ENCODE assay signal across 9 cellular contexts in genomic region chr3:185934726-185935464, GRCh38. TPM values are rescaled to one million over a fixed set of nuclear protein-coding genes. Genes with fewer than 3 reads are reported as not detected.
DNase-seq lines count a peak whose midpoint lies in the region; ATAC-seq and TF ChIP-seq lines count a peak whose summit lies in the region.
"Had no signal": no experiment of that assay in that cellular context is flagged by ENCODE, and none has a peak within 500 bp of the region (broad histone marks: within the 10 kb centered on the region; RNA-seq: fewer than 3 reads in every experiment).

No MANE protein-coding gene starts in this region.

- no peak for DNase-seq in CD8-positive, alpha-beta T cell
- DNase-seq in MG63 (no peak), neural crest cell (ENCODE audit: low read depth, low spot score) (no peak), NCI-H1048 (lab: John Stamatoyannopoulos, UW) (no peak)
- no peak for DNase-seq in stimulated activated CD4-positive, alpha-beta T cell treated with anti-CD3 and anti-CD28 coated beads, Interleukin-12 subunit alpha, Interleukin-12 subunit beta, amount 100 ng/mL, for 4 hours
- DNase-seq in activated CD8-positive, alpha-beta memory T cell treated with anti-CD3 and anti-CD28 coated beads, Interleukin-2, amount 50 U/mL, for 48 hours = no peak
- DNase-seq: dermis blood vessel endothelial cell had no signal

- POLR2A ChIA-PET in CD8-positive, alpha-beta T cell (lab: Charles Lee) = interaction anchor here (0.7 to 3.5 kb wide), 2 partner anchors 9 to 21 kb away, joined by 3 to 85 read pairs; no protein-coding TSS in a partner anchor

- H3K27me3 ChIP-seq in CD8-positive, alpha-beta T cell (ENCODE audit: insufficient read depth, low read length) = no peaks in the 10 kb centered on the region
- H3K27me3 ChIP-seq in MG63 = no peaks in the 10 kb centered on the region

- H3K9me3 ChIP-seq in CD8-positive, alpha-beta T cell (ENCODE audit: low read length) = no peaks in the 10 kb centered on the region
- H3K9me3 ChIP-seq in MG63 = peaks cover 3% of the 10 kb centered on the region; the same call in 1 of the 2 replicates

- H3K27ac ChIP-seq in CD8-positive, alpha-beta T cell (ENCODE audit: low read depth, low read length) = no peak overlapping the region

- H3K4me1 ChIP-seq in CD8-positive, alpha-beta T cell (ENCODE audit: insufficient read depth, low read length) = peaks cover 38% of the 10 kb centered on the region

- H3K36me3 ChIP-seq in CD8-positive, alpha-beta T cell (ENCODE audit: insufficient read depth, low read length) = peaks cover 5% of the 10 kb centered on the region
- peaks cover 57% of the 10 kb centered on the region for H3K36me3 ChIP-seq in MG63

- no peak for TF ChIP-seq CTCF in CD8-positive, alpha-beta T cell (IDR thresholded peaks at IDR 0.05)
- TF ChIP-seq CTCF in neural crest cell (conservative IDR thresholded peaks at IDR 0.05) = no peak

- peak overlapping the region; percentile 93 for H3K4me3 ChIP-seq in CD8-positive, alpha-beta T cell (ENCODE audit: low read depth, low read length)
- H3K4me3 ChIP-seq in MG63 = peak overlapping the region; percentile 97

- H3K27ac Mint-ChIP-seq in CD8-positive, alpha-beta T cell = peak overlapping the region; percentile 100
- H3K27ac Mint-ChIP-seq in dendritic cell treated with granulocyte-macrophage colony-stimulating factor and Interleukin-4, amounts not matched to agents 40 ng/mL and 50 ng/mL, for 4 days = peak overlapping the region; percentile 99
- peak overlapping the region; percentile 2 for H3K27ac Mint-ChIP-seq in neural crest cell (ENCODE audit: unreplicated experiment)

- ATAC-seq in CD8-positive, alpha-beta T cell = no peak
- no peak for ATAC-seq in HG03025 (IDR thresholded peaks at IDR 0.05; ENCODE audit: low FRiP score, unreplicated experiment)

- H3K27me3 Mint-ChIP-seq in CD8-positive, alpha-beta T cell (ENCODE audit: low read depth) = no peaks in the 10 kb centered on the region
- H3K27me3 Mint-ChIP-seq in dendritic cell treated with granulocyte-macrophage colony-stimulating factor and Interleukin-4, amounts not matched to agents 40 ng/mL and 50 ng/mL, for 4 days = no peaks in the 10 kb centered on the region
- H3K27me3 Mint-ChIP-seq in neural crest cell (ENCODE audit: low read depth) = peaks cover 29% of the 10 kb centered on the region

- CTCF ChIA-PET in CD8-positive, alpha-beta T cell (lab: Charles Lee) = interaction anchor here (3.9 kb wide), 1 partner anchor 9 kb away, joined by 25 read pairs; no protein-coding TSS in a partner anchor

- H3K4me1 Mint-ChIP-seq in CD8-positive, alpha-beta T cell (ENCODE audit: low read depth) = peaks cover 67% of the 10 kb centered on the region
- H3K4me1 Mint-ChIP-seq in dendritic cell treated with granulocyte-macrophage colony-stimulating factor and Interleukin-4, amounts not matched to agents 40 ng/mL and 50 ng/mL, for 4 days (ENCODE audit: low read depth) = peaks cover 58% of the 10 kb centered on the region
- peaks cover 67% of the 10 kb centered on the region for H3K4me1 Mint-ChIP-seq in neural crest cell

- intact Hi-C loops in CD8-positive, alpha-beta T cell (cut with DNase I, micrococcal nuclease) = loop anchor here (1.0 to 10.0 kb wide), 8 partner anchors 8 to 1200 kb away; partner anchors contain the start of genes RPL39L (in 1 of the 2), SENP2 (in 1 of the 2) and TMEM41A (in 1 of the 2)
- intact Hi-C loops in dendritic cell treated with granulocyte-macrophage colony-stimulating factor and Interleukin-4, amounts not matched to agents 40 ng/mL and 50 ng/mL, for 4 days (cut with micrococcal nuclease) = loop anchor here (10.0 kb wide), 1 partner anchor 110 kb away; the partner anchor contains the start of gene IGF2BP2

- peaks cover 61% of the 10 kb centered on the region for H3K36me3 Mint-ChIP-seq in CD8-positive, alpha-beta T cell
- H3K36me3 Mint-ChIP-seq in dendritic cell treated with granulocyte-macrophage colony-stimulating factor and Interleukin-4, amounts not matched to agents 40 ng/mL and 50 ng/mL, for 4 days (ENCODE audit: low read depth) = peaks cover 51% of the 10 kb centered on the region
- H3K36me3 Mint-ChIP-seq in neural crest cell (ENCODE audit: low read depth) = peaks cover 40% of the 10 kb centered on the region

- H3K9me3 Mint-ChIP-seq in CD8-positive, alpha-beta T cell = no peaks in the 10 kb centered on the region
- H3K9me3 Mint-ChIP-seq in dendritic cell treated with granulocyte-macrophage colony-stimulating factor and Interleukin-4, amounts not matched to agents 40 ng/mL and 50 ng/mL, for 4 days = no peaks in the 10 kb centered on the region
- H3K9me3 Mint-ChIP-seq in neural crest cell = peaks cover 3% of the 10 kb centered on the region

- H3K4me3 Mint-ChIP-seq in CD8-positive, alpha-beta T cell = peak overlapping the region; percentile 100
- peak overlapping the region; percentile 97 for H3K4me3 Mint-ChIP-seq in dendritic cell treated with granulocyte-macrophage colony-stimulating factor and Interleukin-4, amounts not matched to agents 40 ng/mL and 50 ng/mL, for 4 days
- peak overlapping the region; percentile 99 for H3K4me3 Mint-ChIP-seq in neural crest cell

RNA-seq across cellular contexts. Expression of gene TRA2B, which starts 2.9 kb away (rescaled TPM):
- 100 to 1,000 TPM; 455 to 472 TPM for total RNA-seq in CD8-positive, alpha-beta T cell
- total RNA-seq in MG63 (2014; rRNA removed; shearing (Covaris generic); ENCODE audit: low replicate concordance) = 158 and 271 TPM in 2 replicates
- total RNA-seq in neural crest cell = 314 and 329 TPM in 2 replicates

Comparison
In these comparisons a context has a peak if more than half of its experiments do, and no peak if none do; other contexts are left out.
1. H3K27ac Mint-ChIP-seq: peak in every context shown above with its lines; median percentile 100 in CD8-positive, alpha-beta T cell; 99 in dendritic cell treated with granulocyte-macrophage colony-stimulating factor and Interleukin-4, amounts not matched to agents 40 ng/mL and 50 ng/mL, for 4 days; 2 in neural crest cell.